1 cellular context compared by ENCODE assay signal in genomic region chr16:89999831-90000574, GRCh38.
TF ChIP-seq lines count a peak whose summit lies in the region.

No MANE protein-coding gene starts in this region.

TF ChIP-seq in H1, 55 proteins besides CTCF, POLR2A, EP300 and RAD21:
- no peak for TF ChIP-seq GTF2F1 (IDR thresholded peaks at IDR 0.05; ENCODE audit: borderline replicate concordance, low read depth, low read length)
- no peak for TF ChIP-seq ZNF274 (IDR thresholded peaks at IDR 0.05; ENCODE audit: borderline replicate concordance, extremely low read depth, low read length)
- TF ChIP-seq SIRT6 (IDR thresholded peaks at IDR 0.05; ENCODE audit: low read length) = no peak
- no peak for TF ChIP-seq ASH2L (IDR thresholded peaks at IDR 0.05; ENCODE audit: low read length)
- no peak for TF ChIP-seq TCF12 (IDR thresholded peaks at IDR 0.05; ENCODE audit: low read depth, low read length)
- TF ChIP-seq, protein P1, sequence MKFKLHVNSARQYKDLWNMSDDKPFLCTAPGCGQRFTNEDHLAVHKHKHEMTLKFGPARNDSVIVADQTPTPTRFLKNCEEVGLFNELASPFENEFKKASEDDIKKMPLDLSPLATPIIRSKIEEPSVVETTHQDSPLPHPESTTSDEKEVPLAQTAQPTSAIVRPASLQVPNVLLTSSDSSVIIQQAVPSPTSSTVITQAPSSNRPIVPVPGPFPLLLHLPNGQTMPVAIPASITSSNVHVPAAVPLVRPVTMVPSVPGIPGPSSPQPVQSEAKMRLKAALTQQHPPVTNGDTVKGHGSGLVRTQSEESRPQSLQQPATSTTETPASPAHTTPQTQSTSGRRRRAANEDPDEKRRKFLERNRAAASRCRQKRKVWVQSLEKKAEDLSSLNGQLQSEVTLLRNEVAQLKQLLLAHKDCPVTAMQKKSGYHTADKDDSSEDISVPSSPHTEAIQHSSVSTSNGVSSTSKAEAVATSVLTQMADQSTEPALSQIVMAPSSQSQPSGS (IDR thresholded peaks at IDR 0.05; ENCODE audit: low read length) = no peak
- no peak for TF ChIP-seq CHD2 (IDR thresholded peaks at IDR 0.05; ENCODE audit: low read length)
- TF ChIP-seq HDAC6 (IDR thresholded peaks at IDR 0.05; ENCODE audit: low read depth, low read length) = no peak
- TF ChIP-seq RXRA (IDR thresholded peaks at IDR 0.05; ENCODE audit: insufficient read depth, low read depth, low read length) = no peak
- no peak for TF ChIP-seq TBP (IDR thresholded peaks at IDR 0.05; ENCODE audit: low read depth, low read length)
- TF ChIP-seq, protein P2, sequence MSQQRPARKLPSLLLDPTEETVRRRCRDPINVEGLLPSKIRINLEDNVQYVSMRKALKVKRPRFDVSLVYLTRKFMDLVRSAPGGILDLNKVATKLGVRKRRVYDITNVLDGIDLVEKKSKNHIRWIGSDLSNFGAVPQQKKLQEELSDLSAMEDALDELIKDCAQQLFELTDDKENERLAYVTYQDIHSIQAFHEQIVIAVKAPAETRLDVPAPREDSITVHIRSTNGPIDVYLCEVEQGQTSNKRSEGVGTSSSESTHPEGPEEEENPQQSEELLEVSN (IDR thresholded peaks at IDR 0.05) = no peak
